ENCODE assay signal across 8 cellular contexts in genomic region chr13:23921451-23921888, GRCh38. TPM values are rescaled to one million over a fixed set of nuclear protein-coding genes. Genes with fewer than 3 reads are reported as not detected.
A peak's percentile ranks its signal among the peaks of the same experiment; 100 is the strongest.
DNase-seq lines count a peak whose midpoint lies in the region; ATAC-seq, FAIRE-seq and TF ChIP-seq lines count a peak whose summit lies in the region.

No MANE protein-coding gene starts in this region.

- 14% methylated on average over 2 of the region's 2 CpGs for WGBS in HUES64

- no peak overlapping the region for H2AFZ ChIP-seq in DND-41 (ENCODE audit: low read depth, low read length)

- no peaks in the 10 kb centered on the region for H3K27me3 Mint-ChIP-seq in nephron (ENCODE audit: low read depth)

- H3K79me2 ChIP-seq in DND-41 (ENCODE audit: insufficient read depth, low read length) = no peaks in the 10 kb centered on the region

- DNase-seq in DND-41 (no peak), RCC 7860 (ENCODE audit: low spot score) (peak; percentile 14), epithelial cell of proximal tubule (ENCODE audit: low read depth) (peak; percentile 69), UCSD-AML1 (lab: John Stamatoyannopoulos, UW; ENCODE audit: unreplicated experiment) (no peak)

- no peak overlapping the region for H3K4me2 ChIP-seq in DND-41 (ENCODE audit: insufficient read depth, low read length)

- H3K9me3 Mint-ChIP-seq in nephron = peaks cover 3% of the 10 kb centered on the region

- H3K4me1 ChIP-seq in DND-41 (ENCODE audit: insufficient read depth, low read length) (no peaks in the 10 kb centered on the region), HUES64 (ENCODE audit: insufficient read depth, low read length) (peaks cover 13% of the 10 kb centered on the region)

- peak; percentile 76 for TF ChIP-seq CTCF in DND-41 (IDR thresholded peaks at IDR 0.05; ENCODE audit: borderline replicate concordance, extremely low read depth, low read length, poor library complexity, severe bottlenecking)
- TF ChIP-seq CTCF in epithelial cell of proximal tubule (conservative IDR thresholded peaks at IDR 0.05; ENCODE audit: low read depth, low read length) = peak; percentile 80
- peak; percentile 80 to 86 (median 80) for TF ChIP-seq CTCF in nephron (IDR thresholded peaks at IDR 0.05; ENCODE audit: unreplicated experiment in 3 of 3)

- peak; percentile 81 for FAIRE-seq in RCC 7860 (lab: Jason Lieb, UNC)

- no peaks in the 10 kb centered on the region for H3K9me3 ChIP-seq in DND-41 (ENCODE audit: insufficient read depth, low read length, severe bottlenecking)
- no peaks in the 10 kb centered on the region for H3K9me3 ChIP-seq in HUES64 (ENCODE audit: insufficient read depth, low read depth, low read length)

- H3K27me3 ChIP-seq in DND-41 (ENCODE audit: insufficient read depth, low read length, poor library complexity) = peaks cover 22% of the 10 kb centered on the region
- H3K27me3 ChIP-seq in HUES64 (ENCODE audit: insufficient read depth, low read length) = no peaks in the 10 kb centered on the region

- no peaks in the 10 kb centered on the region for H3K36me3 Mint-ChIP-seq in nephron (ENCODE audit: low read depth)

- no peak overlapping the region for H3K27ac Mint-ChIP-seq in nephron

- no peaks in the 10 kb centered on the region for H3K36me3 ChIP-seq in DND-41 (ENCODE audit: insufficient read depth, low read length)
- H3K36me3 ChIP-seq in HUES64 (ENCODE audit: insufficient read depth, low read length) = no peaks in the 10 kb centered on the region

- no peaks in the 10 kb centered on the region for H3K4me1 Mint-ChIP-seq in nephron

- H3K27ac ChIP-seq in DND-41 (ENCODE audit: low read length) (no peak overlapping the region), HUES64 (ENCODE audit: low read depth, low read length) (peak overlapping the region; percentile 66; the same call in 1 of the 2 replicates)

- H3K4me3 Mint-ChIP-seq in nephron = no peak overlapping the region

- no peaks in the 10 kb centered on the region for H4K20me1 ChIP-seq in DND-41 (ENCODE audit: insufficient read depth, low read length)

- no peak overlapping the region for H3K4me3 ChIP-seq in DND-41 (ENCODE audit: low read depth in 1 of 2, low read length in 2 of 2)
- peak overlapping the region; percentile 22; the same call in 1 of the 2 replicates for H3K4me3 ChIP-seq in HUES64 (ENCODE audit: low read length)
- no peak overlapping the region for H3K4me3 ChIP-seq in epithelial cell of proximal tubule (ENCODE audit: low read depth, low read length)

- H3K9ac ChIP-seq in DND-41 (ENCODE audit: low read depth, low read length) (no peak overlapping the region), HUES64 (ENCODE audit: low read depth, low read length) (no peak overlapping the region)

- ATAC-seq in DND-41 (ENCODE audit: insufficient read depth, low read depth) = peak; percentile 49; the same call in 1 of the 3 replicates
- ATAC-seq in HG03521 (IDR thresholded peaks at IDR 0.05; ENCODE audit: unreplicated experiment) = no peak
- ATAC-seq in GM19452 (IDR thresholded peaks at IDR 0.05; ENCODE audit: unreplicated experiment) = no peak

RNA-seq across cellular contexts. Expression of gene C1QTNF9B, which starts 24.2 kb away (rescaled TPM):
- not detected for polyA plus RNA-seq in HUES64 (2013, experiment 1 of 2)
- polyA plus RNA-seq in HUES64 (2013, experiment 2 of 2) = not detected
- total RNA-seq in epithelial cell of proximal tubule = not detected in 2 replicates

RNA-seq across cellular contexts. Expression of gene MIPEP, which starts 32.3 kb away (rescaled TPM):
- polyA plus RNA-seq in HUES64 (2013, experiment 1 of 2) = 21.8 TPM
- 19.9 TPM for polyA plus RNA-seq in HUES64 (2013, experiment 2 of 2)
- total RNA-seq in epithelial cell of proximal tubule = 15.7 and 23.9 TPM in 2 replicates

Comparison
In these comparisons a context has a peak if more than half of its experiments do, and no peak if none do; other contexts are left out.
1. DNase-seq: peak in RCC 7860 (single experiment) and epithelial cell of proximal tubule (single experiment); none in DND-41 (single experiment) and UCSD-AML1 (single experiment).
2. Peak in every context shown above with its lines, with median percentiles within 50 percentile points of each other: CTCF ChIP-seq.